In genomic region chr11:75593337-75593915, GRCh38 we compare ENCODE assay signal across 19 cellular contexts. TPM values are rescaled to one million over a fixed set of nuclear protein-coding genes. Genes with fewer than 3 reads are reported as not detected.
DNase-seq lines count a peak whose midpoint lies in the region; ATAC-seq and TF ChIP-seq lines count a peak whose summit lies in the region.
"Had no signal": no experiment of that assay in that cellular context is flagged by ENCODE, and none has a peak within 500 bp of the region (broad histone marks: within the 10 kb centered on the region; RNA-seq: fewer than 3 reads in every experiment).

No MANE protein-coding gene starts in this region.

- peaks cover 14% of the 10 kb centered on the region for H3K4me1 Mint-ChIP-seq in progenitor cell of endocrine pancreas (ENCODE audit: low read depth)
- peaks cover 4% of the 10 kb centered on the region for H3K4me1 Mint-ChIP-seq in activated naive CD8-positive, alpha-beta T cell treated with anti-CD3 and anti-CD28 coated beads, Interleukin-2, amount 50 U/mL, for 24 hours

- H3K27ac Mint-ChIP-seq in progenitor cell of endocrine pancreas = no peak overlapping the region
- H3K27ac Mint-ChIP-seq in activated naive CD8-positive, alpha-beta T cell treated with anti-CD3 and anti-CD28 coated beads, Interleukin-2, amount 50 U/mL, for 24 hours = no peak overlapping the region
- H3K27ac Mint-ChIP-seq: activated CD4-positive, alpha-beta T cell treated with anti-CD3 and anti-CD28 coated beads, Interleukin-2, amount 10 ng/mL, durations not matched to agents 7 days and 5 days; CD8-positive, alpha-beta T cell had no signal

- peaks cover 7% of the 10 kb centered on the region for H3K27me3 Mint-ChIP-seq in progenitor cell of endocrine pancreas
- no peaks in the 10 kb centered on the region for H3K27me3 Mint-ChIP-seq in activated naive CD8-positive, alpha-beta T cell treated with anti-CD3 and anti-CD28 coated beads, Interleukin-2, amount 50 U/mL, for 24 hours

- peak; percentile 14 for ATAC-seq in gastroesophageal sphincter
- no peak for ATAC-seq in HG02981 (IDR thresholded peaks at IDR 0.05; ENCODE audit: unreplicated experiment)
- no peak for ATAC-seq in GM21390 (IDR thresholded peaks at IDR 0.05; ENCODE audit: unreplicated experiment)
- ATAC-seq in activated naive CD8-positive, alpha-beta T cell treated with anti-CD3 and anti-CD28 coated beads, Interleukin-2, amount 50 U/mL, for 24 hours = no peak
- ATAC-seq: body of pancreas; CD8-positive, alpha-beta T cell; Panc1 had no signal

- no peaks in the 10 kb centered on the region for H3K36me3 Mint-ChIP-seq in progenitor cell of endocrine pancreas (ENCODE audit: insufficient read depth)
- no peaks in the 10 kb centered on the region for H3K36me3 Mint-ChIP-seq in activated naive CD8-positive, alpha-beta T cell treated with anti-CD3 and anti-CD28 coated beads, Interleukin-2, amount 50 U/mL, for 24 hours (ENCODE audit: low read depth)
- H3K36me3 Mint-ChIP-seq: CD8-positive, alpha-beta T cell had no signal

- no peaks in the 10 kb centered on the region for H3K27me3 ChIP-seq in gastroesophageal sphincter
- H3K27me3 ChIP-seq: body of pancreas had no signal

- TF ChIP-seq POLR2A in gastroesophageal sphincter (IDR thresholded peaks at IDR 0.05) = no peak

- H3K36me3 ChIP-seq in gastroesophageal sphincter = no peaks in the 10 kb centered on the region
- H3K36me3 ChIP-seq: left ventricle myocardium inferior had no signal

- TF ChIP-seq EP300 in gastroesophageal sphincter (IDR thresholded peaks at IDR 0.05) = no peak

- 39% methylated on average over 2 of the region's 2 CpGs; no CpG with 5 or more reads in 1 of the 2 donors for WGBS in gastroesophageal sphincter (ENCODE audit: low coverage in 1 of 2), 2 donors

- no peaks in the 10 kb centered on the region for H3K9me3 Mint-ChIP-seq in progenitor cell of endocrine pancreas (ENCODE audit: low read depth)
- H3K9me3 Mint-ChIP-seq in activated naive CD8-positive, alpha-beta T cell treated with anti-CD3 and anti-CD28 coated beads, Interleukin-2, amount 50 U/mL, for 24 hours = no peaks in the 10 kb centered on the region
- H3K9me3 Mint-ChIP-seq: activated CD4-positive, alpha-beta T cell treated with anti-CD3 and anti-CD28 coated beads, Interleukin-2, amount 10 ng/mL, durations not matched to agents 7 days and 5 days; CD8-positive, alpha-beta T cell had no signal

- peak overlapping the region in 2 of 4 donors; percentile 2 to 51 for H3K27ac ChIP-seq in gastroesophageal sphincter
- H3K27ac ChIP-seq: left ventricle myocardium inferior had no signal

- H3K4me1 ChIP-seq in gastroesophageal sphincter = peaks cover 0 to 44% (median 4%) of the 10 kb centered on the region in 3 donors

- no peak overlapping the region for H3K4me3 ChIP-seq in gastroesophageal sphincter
- H3K4me3 ChIP-seq: body of pancreas, left ventricle myocardium inferior had no signal

- H3K9me3 ChIP-seq in gastroesophageal sphincter = no peaks in the 10 kb centered on the region
- H3K9me3 ChIP-seq: body of pancreas, left ventricle myocardium inferior had no signal

- DNase-seq in COLO668 (lab: John Stamatoyannopoulos, UW; ENCODE audit: unreplicated experiment) (peak; percentile 29), NCI-H1105 (lab: John Stamatoyannopoulos, UW) (peak; percentile 38), NCI-H748 (lab: John Stamatoyannopoulos, UW; ENCODE audit: unreplicated experiment) (peak; percentile 87), progenitor cell of endocrine pancreas (ENCODE audit: low spot score, unreplicated experiment) (no peak)
- no peak for DNase-seq in activated naive CD8-positive, alpha-beta T cell treated with anti-CD3 and anti-CD28 coated beads, Interleukin-2, amount 50 U/mL, for 24 hours
- DNase-seq: activated CD4-positive, alpha-beta T cell treated with anti-CD3 and anti-CD28 coated beads, Interleukin-2, amount 10 ng/mL, durations not matched to agents 7 days and 5 days; activated naive CD4-positive, alpha-beta T cell; activated T-cell treated with anti-CD3 and anti-CD28 coated beads for 4 hours; CD8-positive, alpha-beta T cell; cortex of kidney; GDM1; IMR-90; left ventricle myocardium inferior; stimulated activated CD4-positive, alpha-beta T cell treated with anti-CD3 and anti-CD28 coated beads, Interleukin-4, amount 100 ng/mL, for 1 hour had no signal

- TF ChIP-seq CTCF in gastroesophageal sphincter (IDR thresholded peaks at IDR 0.05) (no peak), progenitor cell of endocrine pancreas (IDR thresholded peaks at IDR 0.05; ENCODE audit: unreplicated experiment) (no peak)

- no peak overlapping the region for H3K4me3 Mint-ChIP-seq in progenitor cell of endocrine pancreas (ENCODE audit: low read depth)
- H3K4me3 Mint-ChIP-seq in activated naive CD8-positive, alpha-beta T cell treated with anti-CD3 and anti-CD28 coated beads, Interleukin-2, amount 50 U/mL, for 24 hours = no peak overlapping the region
- H3K4me3 Mint-ChIP-seq: activated CD4-positive, alpha-beta T cell treated with anti-CD3 and anti-CD28 coated beads, Interleukin-2, amount 10 ng/mL, durations not matched to agents 7 days and 5 days; CD8-positive, alpha-beta T cell had no signal

RNA-seq across cellular contexts. Expression of gene SERPINH1, which starts 31.4 kb away (rescaled TPM):
- total RNA-seq in gastroesophageal sphincter = 100 to 1,000 TPM; 127 to 284 (median 175) TPM
- total RNA-seq in progenitor cell of endocrine pancreas = 223 and 234 TPM in 2 replicates

Comparison
In these comparisons a context has a peak if more than half of its experiments do, and no peak if none do; other contexts are left out.
1. DNase-seq: peak in COLO668 (single experiment), NCI-H1105 (single experiment) and NCI-H748 (single experiment); none in progenitor cell of endocrine pancreas (single experiment) and activated naive CD8-positive, alpha-beta T cell treated with anti-CD3 and anti-CD28 coated beads, Interleukin-2, amount 50 U/mL, for 24 hours (single experiment).